In the genomic region with DNA sequence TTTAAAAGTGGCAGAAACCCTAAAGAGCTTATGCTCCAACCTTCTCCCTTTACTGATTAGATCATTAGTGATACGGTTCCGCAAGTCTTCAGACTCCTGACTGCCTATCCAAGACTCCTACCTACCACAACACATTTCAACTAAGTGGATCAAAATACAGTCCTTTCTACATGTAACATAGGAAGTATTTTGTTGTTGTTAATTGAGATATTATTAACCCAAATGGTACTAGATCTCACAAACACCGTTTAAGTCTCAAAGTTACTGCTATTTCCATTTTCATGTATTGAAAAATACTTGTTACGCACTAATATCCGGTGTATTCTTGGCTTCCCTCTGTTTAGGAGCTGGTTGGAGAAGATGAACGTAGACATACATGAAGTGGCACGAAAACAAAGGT, we compare ENCODE assay signal across 30 cellular contexts. TPM values are rescaled to one million over a fixed set of nuclear protein-coding genes. Genes with fewer than 3 reads are reported as not detected.
"Had no signal": no experiment of that assay in that cellular context is flagged by ENCODE, and none has a peak within 500 bp of the region (broad histone marks: within the 10 kb centered on the region; RNA-seq: fewer than 3 reads in every experiment).

No MANE protein-coding gene starts in this region.

- H3K9me3 Mint-ChIP-seq: activated naive CD4-positive, alpha-beta T cell treated with anti-CD3 and anti-CD28 coated beads for 36 hours; activated T-helper 1 cell treated with anti-CD3 and anti-CD28 coated beads, Interleukin-12 subunit alpha, Interleukin-12 subunit beta, Interleukin-2, Interleukin-4 antibody, amounts not matched to agents 30 ng/mL and 10 ng/mL and 1 ng/mL, durations not matched to agents 14 hours and 24 hours and 36 hours; dendritic cell treated with granulocyte-macrophage colony-stimulating factor and Interleukin-4, amounts not matched to agents 40 ng/mL and 50 ng/mL, for 4 days; natural killer cell treated with Interleukin-12 subunit alpha and Interleukin-12 subunit beta and Interleukin-15 and Interleukin-18, amount 100 ng/mL, for 72 hours had no signal

- DNase-seq: activated CD4-positive, alpha-beta T cell treated with anti-CD3 and anti-CD28 coated beads, Interleukin-2, amount 50 U/mL, for 4 hours; activated effector memory CD4-positive, alpha-beta T cell treated with anti-CD3 and anti-CD28 coated beads, Interleukin-2, amount 50 U/mL, for 16 hours; activated naive CD4-positive, alpha-beta T cell treated with anti-CD3 and anti-CD28 coated beads for 36 hours; activated T-cell treated with anti-CD3 and anti-CD28 coated beads for 4 hours; amniotic stem cell; central memory CD4-positive, alpha-beta T cell; esophagus squamous epithelium; foreskin melanocyte; left cardiac atrium; left ventricle myocardium superior; mucosa of descending colon; ovary; right lobe of liver; stimulated activated CD4-positive, alpha-beta T cell treated with anti-CD3 and anti-CD28 coated beads, Interleukin-2, amount 100 ng/mL, for 48 hours; stimulated activated naive CD8-positive, alpha-beta T cell treated with anti-CD3 and anti-CD28 coated beads, Interleukin-15, Interleukin-2, amounts not matched to agents 100 U/mL and 50 U/mL, for 24 hours; T-helper 2 cell; trophoblast cell had no signal

- ATAC-seq: natural killer cell treated with Interleukin-12 subunit alpha and Interleukin-12 subunit beta and Interleukin-15 and Interleukin-18, amount 100 ng/mL, for 72 hours; stimulated activated naive CD8-positive, alpha-beta T cell treated with anti-CD3 and anti-CD28 coated beads, Interleukin-15, Interleukin-2, amounts not matched to agents 100 U/mL and 50 U/mL, for 24 hours had no signal

- H3K4me3 Mint-ChIP-seq: activated T-helper 1 cell treated with anti-CD3 and anti-CD28 coated beads, Interleukin-12 subunit alpha, Interleukin-12 subunit beta, Interleukin-2, Interleukin-4 antibody, amounts not matched to agents 30 ng/mL and 10 ng/mL and 1 ng/mL, durations not matched to agents 14 hours and 24 hours and 36 hours; dendritic cell treated with granulocyte-macrophage colony-stimulating factor and Interleukin-4, amounts not matched to agents 40 ng/mL and 50 ng/mL, for 4 days; natural killer cell treated with Interleukin-12 subunit alpha and Interleukin-12 subunit beta and Interleukin-15 and Interleukin-18, amount 100 ng/mL, for 72 hours had no signal

- H3K27ac Mint-ChIP-seq: activated naive CD4-positive, alpha-beta T cell treated with anti-CD3 and anti-CD28 coated beads for 36 hours; activated T-helper 1 cell treated with anti-CD3 and anti-CD28 coated beads, Interleukin-12 subunit alpha, Interleukin-12 subunit beta, Interleukin-2, Interleukin-4 antibody, amounts not matched to agents 30 ng/mL and 10 ng/mL and 1 ng/mL, durations not matched to agents 14 hours and 24 hours and 36 hours; dendritic cell treated with granulocyte-macrophage colony-stimulating factor and Interleukin-4, amounts not matched to agents 40 ng/mL and 50 ng/mL, for 4 days; natural killer cell treated with Interleukin-12 subunit alpha and Interleukin-12 subunit beta and Interleukin-15 and Interleukin-18, amount 100 ng/mL, for 72 hours; progenitor cell of endocrine pancreas had no signal

RNA-seq across cellular contexts. Expression of a gene that starts 1.1 kb away (rescaled TPM):
- total RNA-seq: activated naive CD4-positive, alpha-beta T cell treated with anti-CD3 and anti-CD28 coated beads for 36 hours; activated T-helper 1 cell treated with anti-CD3 and anti-CD28 coated beads, Interleukin-12 subunit alpha, Interleukin-12 subunit beta, Interleukin-2, Interleukin-4 antibody, amounts not matched to agents 30 ng/mL and 10 ng/mL and 1 ng/mL, durations not matched to agents 14 hours and 24 hours and 36 hours; esophagus squamous epithelium; glomerular endothelial cell; left cardiac atrium; left ventricle myocardium superior; lung microvascular endothelial cell; mesenteric fat pad; mucosa of descending colon; myocyte; natural killer cell treated with Interleukin-12 subunit alpha and Interleukin-12 subunit beta and Interleukin-15 and Interleukin-18, amount 100 ng/mL, for 72 hours; ovary; progenitor cell of endocrine pancreas; renal cortical epithelial cell; right lobe of liver; skeletal muscle tissue; thoracic aorta; vagina had no signal
- polyA plus RNA-seq: keratinocyte, ovary had no signal
